In genomic region chr17:28763137-28763799, GRCh38 we compare ENCODE assay signal across 1 cellular context.
TF ChIP-seq lines count a peak whose summit lies in the region.

No MANE protein-coding gene starts in this region.

TF ChIP-seq in GM12878, 131 proteins besides CTCF, POLR2A, EP300 and RAD21 (continued from another document):
- TF ChIP-seq HDAC6 (IDR thresholded peaks at IDR 0.05; ENCODE audit: unreplicated experiment) = no peak
- TF ChIP-seq SMAD5 (IDR thresholded peaks at IDR 0.05; ENCODE audit: low read depth) = no peak
- no peak for TF ChIP-seq WRNIP1 (IDR thresholded peaks at IDR 0.05; ENCODE audit: borderline replicate concordance, low read depth, low read length)
- TF ChIP-seq MEF2B (IDR thresholded peaks at IDR 0.05; ENCODE audit: partially characterized antibody, poor library complexity, severe bottlenecking) = peak; percentile 11
- no peak for TF ChIP-seq YY1 (IDR thresholded peaks at IDR 0.05; ENCODE audit: low read depth, low read length)
- TF ChIP-seq CREM (IDR thresholded peaks at IDR 0.05; ENCODE audit: low read depth) = peak; percentile 23; the same call in 1 of the 2 replicates
- TF ChIP-seq RUNX3 (IDR thresholded peaks at IDR 0.05; ENCODE audit: low read length) = peak; percentile 96
- TF ChIP-seq ZZZ3 (IDR thresholded peaks at IDR 0.05; ENCODE audit: control insufficient read depth, insufficient read length, low read depth) = no peak
- 0 out of 2 replicates have a peak, but pooled peaks have one; percentile 38 for TF ChIP-seq DPF2 (IDR thresholded peaks at IDR 0.05)
- peak; percentile 27; the same call in 1 of the 2 replicates for TF ChIP-seq RELB (IDR thresholded peaks at IDR 0.05; ENCODE audit: low read depth)
- no peak for TF ChIP-seq MAX (IDR thresholded peaks at IDR 0.05; ENCODE audit: low read depth, low read length)
- TF ChIP-seq ATF7 (IDR thresholded peaks at IDR 0.05; ENCODE audit: low read depth) = 0 out of 2 replicates have a peak, but pooled peaks have one; percentile 27
- no peak for TF ChIP-seq NR2C1 (IDR thresholded peaks at IDR 0.05)
